ENCODE assay signal across 20 cellular contexts in genomic region chr2:40935349-40935748, GRCh38.
A peak's percentile ranks its signal among the peaks of the same experiment; 100 is the strongest.
DNase-seq lines count a peak whose midpoint lies in the region; ATAC-seq and TF ChIP-seq lines count a peak whose summit lies in the region.
"Had no signal": no experiment of that assay in that cellular context is flagged by ENCODE, and none has a peak within 500 bp of the region (broad histone marks: within the 10 kb centered on the region; RNA-seq: fewer than 3 reads in every experiment).

No MANE protein-coding gene starts in this region.

- intact Hi-C loops in A673 (cut with micrococcal nuclease; ENCODE audit: unreplicated experiment): no loop called here
- intact Hi-C loops in transverse colon (cut with DNase I; ENCODE audit: low total_unique reads): loop anchor here (10.0 kb wide), 1 partner anchor 1529 kb away; no protein-coding TSS in a partner anchor

- H3K4me1 ChIP-seq in A673 (ENCODE audit: insufficient read depth, low read length, poor library complexity, severe bottlenecking) (no peaks in the 10 kb centered on the region), H9 (ENCODE audit: insufficient read depth, low read length) (no peaks in the 10 kb centered on the region), transverse colon (no peaks in the 10 kb centered on the region)
- H3K4me1 ChIP-seq: SJCRH30 had no signal

- CTCF ChIA-PET in A673 (lab: Charles Lee) (no interaction called here), WTC11 (lab: Charles Lee) (interaction anchor here (1.1 kb wide), 2 partner anchors 91 to 465 kb away, joined by 3 to 6 read pairs; no protein-coding TSS in a partner anchor)

- H3K79me1 ChIP-seq in H9 (ENCODE audit: insufficient read depth, low read depth, low read length, poor library complexity, severe bottlenecking): no peaks in the 10 kb centered on the region

- no peak overlapping the region for H3T11ph ChIP-seq in H9 (ENCODE audit: low read length)

- TF ChIP-seq CTCF in A673 (conservative IDR thresholded peaks at IDR 0.05; ENCODE audit: low read depth, low read length) (0 out of 2 replicates have a peak, but pooled peaks have one; percentile 11), H9 (conservative IDR thresholded peaks at IDR 0.05) (peak; percentile 53), WTC11 (IDR thresholded peaks at IDR 0.05) (no peak), transverse colon (IDR thresholded peaks at IDR 0.05) (no peak)

- no peak overlapping the region for H3K4ac ChIP-seq in H9 (ENCODE audit: low read depth, low read length)

- H3K27ac Mint-ChIP-seq in H9 (no peak overlapping the region), WTC11 (no peak overlapping the region)
- H3K27ac Mint-ChIP-seq: B cell; CD8-positive, alpha-beta T cell had no signal

- no TSS peak for BruUV-seq in A673 (replicated peaks; lab: Mats Ljungman, UMichigan)

- H3K4me2 ChIP-seq in H9 (ENCODE audit: insufficient read depth, insufficient read length, low read length): no peak overlapping the region

- H3K56ac ChIP-seq in H9 (ENCODE audit: insufficient read length, low read depth, low read length): no peak overlapping the region

- H3K27ac ChIP-seq in A673 (ENCODE audit: low read depth, low read length, poor library complexity, severe bottlenecking) (no peak overlapping the region), H9 (ENCODE audit: insufficient read length, low read depth, low read length) (no peak overlapping the region), transverse colon (no peak overlapping the region)
- H3K27ac ChIP-seq: RWPE1, SJCRH30 had no signal

- H3K36me3 Mint-ChIP-seq in H9 (ENCODE audit: insufficient read depth in 1 of 3, low read depth in 3 of 3) (no peaks in the 10 kb centered on the region), WTC11 (no peaks in the 10 kb centered on the region)
- H3K36me3 Mint-ChIP-seq: CD8-positive, alpha-beta T cell had no signal

- no peak overlapping the region for H4K5ac ChIP-seq in H9 (ENCODE audit: insufficient read length, low read depth, low read length)

- no peaks in the 10 kb centered on the region for H3K36me3 ChIP-seq in A673 (ENCODE audit: insufficient read depth, low read length, poor library complexity, severe bottlenecking)
- no peaks in the 10 kb centered on the region for H3K36me3 ChIP-seq in transverse colon
- H3K36me3 ChIP-seq: SJCRH30 had no signal

- H3K4me1 Mint-ChIP-seq in H9: no peaks in the 10 kb centered on the region
- H3K4me1 Mint-ChIP-seq in WTC11: 0 out of 2 replicates have a peak, but pooled peaks cover 2% of the 10 kb centered on the region
- H3K4me1 Mint-ChIP-seq: B cell had no signal

- H3K9me3 Mint-ChIP-seq in H9: no peaks in the 10 kb centered on the region; a peak in 1 of 5 replicates
- H3K9me3 Mint-ChIP-seq in WTC11: peaks cover under 1% of the 10 kb centered on the region; the same call in 1 of the 2 replicates

- no peak for TF ChIP-seq EP300 in transverse colon (IDR thresholded peaks at IDR 0.05; ENCODE audit: low read depth)

- H2AFZ ChIP-seq in H9 (ENCODE audit: low read length): no peak overlapping the region

- H3K14ac ChIP-seq in H9 (ENCODE audit: insufficient read depth, low read length): no peak overlapping the region

- H3K9me3 ChIP-seq in A673 (ENCODE audit: low read depth, low read length, poor library complexity, severe bottlenecking) (no peaks in the 10 kb centered on the region), H9 (ENCODE audit: control insufficient read depth, low read depth, low read length) (no peaks in the 10 kb centered on the region), transverse colon (no peaks in the 10 kb centered on the region)
- H3K9me3 ChIP-seq: SJCRH30 had no signal

- H3K4me3 ChIP-seq in A673 (ENCODE audit: low read depth, low read length, poor library complexity, severe bottlenecking): no peak overlapping the region
- no peak overlapping the region for H3K4me3 ChIP-seq in transverse colon
- H3K4me3 ChIP-seq: SJCRH30 had no signal

- no peak overlapping the region for H2BK20ac ChIP-seq in H9 (ENCODE audit: low read depth, low read length, poor library complexity, severe bottlenecking)

- TF ChIP-seq POLR2A in transverse colon (IDR thresholded peaks at IDR 0.05): no peak

- H3K27me3 Mint-ChIP-seq in H9 (ENCODE audit: low read depth) (no peaks in the 10 kb centered on the region), WTC11 (ENCODE audit: low read depth) (no peaks in the 10 kb centered on the region)
- H3K27me3 Mint-ChIP-seq: B cell had no signal

- WGBS in H9 (ENCODE audit: extremely low coverage, insufficient read length, low lambda C conversion rate): no CpG with 5 or more reads among the region's 2 CpGs
- WGBS in transverse colon (ENCODE audit: low coverage in 1 of 2), 2 donors: 20 to 49% methylated on average over 1 to 2 of the region's 2 CpGs

- H3K23me2 ChIP-seq in H9 (ENCODE audit: insufficient read length, low read depth, low read length, poor library complexity, severe bottlenecking): no peaks in the 10 kb centered on the region

- no peak overlapping the region for H3K9ac ChIP-seq in H9 (ENCODE audit: extremely low read depth, insufficient read length, low read length)

- no peak overlapping the region for H2BK5ac ChIP-seq in H9 (ENCODE audit: insufficient read length, low read length)

- H2AK5ac ChIP-seq in H9 (ENCODE audit: insufficient read length, low read length): no peak overlapping the region

- H3K23ac ChIP-seq in H9 (ENCODE audit: insufficient read length, low read depth, low read length): no peak overlapping the region

- DNase-seq in A673 (ENCODE audit: low spot score) (no peak), H9 (peak; percentile 30), WTC11 (ENCODE audit: low spot score) (peak; percentile 19), islet precursor cell (peak; percentile 52), NCI-H774 (lab: John Stamatoyannopoulos, UW) (no peak), NCI-H1436 (lab: John Stamatoyannopoulos, UW) (no peak), GDM1 (lab: John Stamatoyannopoulos, UW) (no peak), transverse colon (no peak)
- DNase-seq: ACHN; CD8-positive, alpha-beta T cell; GF-D8; GOT3; Karpas-422; NCI-H1105 treated with DMSO at 0.1 percent for 48 hours; NCI-H1930; NCI-H510A treated with DMSO at 0.1 percent for 48 hours; OCI-M1; SJCRH30 had no signal

- no peak overlapping the region for H3K18ac ChIP-seq in H9 (ENCODE audit: insufficient read length, low read depth, low read length)

- H3K79me2 ChIP-seq in H9 (ENCODE audit: insufficient read depth, low read length): no peaks in the 10 kb centered on the region

- no peak overlapping the region for H3K4me3 Mint-ChIP-seq in H9
- H3K4me3 Mint-ChIP-seq in WTC11: no peak overlapping the region
- H3K4me3 Mint-ChIP-seq: B cell; CD8-positive, alpha-beta T cell had no signal

- POLR2A ChIA-PET in A673 (lab: Charles Lee; ENCODE audit: low non-redundant PET): no interaction called here
- POLR2A ChIA-PET in WTC11 (lab: Charles Lee): no interaction called here

- in situ Hi-C loops in transverse colon (cut with MboI; ENCODE audit: low pct_ligation_motif_present in 1 of 4, low pct_unique_long_range_greater_than_20kb in 1 of 4, low sequenced_read_pairs in 3 of 4): no loop called here

- no peak overlapping the region for H4K8ac ChIP-seq in H9 (replicated peaks; ENCODE audit: insufficient read length, low read depth, low read length)

- H2BK12ac ChIP-seq in H9 (ENCODE audit: insufficient read length, low read depth, low read length): no peak overlapping the region

- no peak overlapping the region for H2BK120ac ChIP-seq in H9 (ENCODE audit: low read depth, low read length, poor library complexity, severe bottlenecking)

- H3K27me3 ChIP-seq in A673 (replicated peaks; ENCODE audit: insufficient read depth, low read depth, low read length, poor library complexity) (no peaks in the 10 kb centered on the region), H9 (ENCODE audit: insufficient read depth, low read length) (no peaks in the 10 kb centered on the region), transverse colon (no peaks in the 10 kb centered on the region)

- H4K20me1 ChIP-seq in H9 (ENCODE audit: control insufficient read depth, insufficient read depth, insufficient read length): no peaks in the 10 kb centered on the region

- H4K91ac ChIP-seq in H9 (ENCODE audit: insufficient read length, low read depth, low read length): no peak overlapping the region

- no peak overlapping the region for H2BK15ac ChIP-seq in H9 (ENCODE audit: low read depth, low read length)

- ATAC-seq in WTC11: peak; percentile 98
- ATAC-seq: CD8-positive, alpha-beta T cell had no signal

TF ChIP-seq in WTC11, 78 proteins besides CTCF, POLR2A, EP300 and RAD21:
- TF ChIP-seq OVOL2 (CRISPR knock-in tag; IDR thresholded peaks at IDR 0.05; ENCODE audit: borderline replicate concordance) (no peak), USF1 (CRISPR knock-in tag; IDR thresholded peaks at IDR 0.05) (no peak), IRF2 (CRISPR knock-in tag; IDR thresholded peaks at IDR 0.05; ENCODE audit: borderline replicate concordance, low read depth) (no peak), MLX (CRISPR knock-in tag; IDR thresholded peaks at IDR 0.05) (no peak)

Comparison
In these comparisons a context has a peak if more than half of its experiments do, and no peak if none do; other contexts are left out.
1. DNase-seq: peak in H9 (single experiment), WTC11 (single experiment) and islet precursor cell (single experiment); none in A673 (single experiment), NCI-H774 (single experiment), NCI-H1436 (single experiment), GDM1 (single experiment) and transverse colon (single experiment).
2. CTCF ChIP-seq: peak in A673 (single experiment) and H9 (single experiment); none in WTC11 (single experiment) and transverse colon (0 of 5).